Comparison of ENCODE assay signal across 8 cellular contexts in the genomic region with DNA sequence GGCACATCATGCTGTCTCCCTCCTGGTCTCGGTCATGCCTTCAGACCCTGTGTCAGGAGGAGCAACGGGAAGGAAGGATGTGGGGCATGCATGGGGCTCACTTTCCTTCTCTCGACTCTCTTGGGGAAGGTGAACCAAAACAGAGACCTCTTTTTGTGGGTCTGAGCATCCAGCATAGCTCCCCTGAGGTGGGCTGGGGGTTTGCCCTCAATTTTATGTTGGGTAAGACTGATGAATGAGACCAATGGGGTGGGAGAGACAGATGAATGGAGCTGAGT. TPM values are rescaled to one million over a fixed set of nuclear protein-coding genes. Genes with fewer than 3 reads are reported as not detected.
DNase-seq lines count a peak whose midpoint lies in the region; ATAC-seq and TF ChIP-seq lines count a peak whose summit lies in the region.

No MANE protein-coding gene starts in this region.

- TF ChIP-seq POLR2A in adrenal gland (IDR thresholded peaks at IDR 0.05): no peak

- H3K36me3 Mint-ChIP-seq in mesothelial cell of epicardium: no peaks in the 10 kb centered on the region
- no peaks in the 10 kb centered on the region for H3K36me3 Mint-ChIP-seq in WTC11

- peak overlapping the region; percentile 98 for H2AFZ ChIP-seq in osteoblast (ENCODE audit: low read length)

- CTCF ChIA-PET in WTC11 (lab: Charles Lee): no interaction called here

- peak overlapping the region in 2 of 4 donors; percentile 2 to 22 for H3K4me3 ChIP-seq in adrenal gland
- H3K4me3 ChIP-seq in osteoblast (ENCODE audit: insufficient read depth, low read length): no peak overlapping the region

- H3K27ac ChIP-seq in adrenal gland: peak overlapping the region in 3 of 5 donors; percentile 33 to 76 (median 63)
- H3K27ac ChIP-seq in osteoblast (ENCODE audit: low read depth, low read length): no peak overlapping the region

- no peaks in the 10 kb centered on the region for H3K79me2 ChIP-seq in osteoblast (ENCODE audit: insufficient read depth, low read length)

- H4K20me1 ChIP-seq in osteoblast (ENCODE audit: insufficient read depth, low read length): no peaks in the 10 kb centered on the region

- intact Hi-C loops in adrenal gland (cut with DNase I): no loop called here

- H3K9me3 Mint-ChIP-seq in mesothelial cell of epicardium (no peaks in the 10 kb centered on the region), WTC11 (peaks cover 11% of the 10 kb centered on the region)

- H3K4me1 Mint-ChIP-seq in mesothelial cell of epicardium (no peaks in the 10 kb centered on the region), WTC11 (peaks cover 7% of the 10 kb centered on the region; the same call in 1 of the 2 replicates)

- no peak for TF ChIP-seq CTCF in adrenal gland (IDR thresholded peaks at IDR 0.05)
- no peak for TF ChIP-seq CTCF in osteoblast (IDR thresholded peaks at IDR 0.05; ENCODE audit: extremely low read depth, low read depth, low read length)
- TF ChIP-seq CTCF in mesothelial cell of epicardium (IDR thresholded peaks at IDR 0.05; ENCODE audit: unreplicated experiment): no peak
- no peak for TF ChIP-seq CTCF in WTC11 (IDR thresholded peaks at IDR 0.05)

- H3K9me3 ChIP-seq in adrenal gland (replicated peaks in 1 of 3) (no peaks in the 10 kb centered on the region), osteoblast (ENCODE audit: low read depth, low read length) (no peaks in the 10 kb centered on the region)

- H3K4me1 ChIP-seq in adrenal gland (replicated peaks in 1 of 2): peaks cover 9 to 18% of the 10 kb centered on the region in 2 donors
- H3K4me1 ChIP-seq in osteoblast (ENCODE audit: insufficient read depth, low read length): peaks cover 18% of the 10 kb centered on the region

- no peaks in the 10 kb centered on the region for H3K27me3 Mint-ChIP-seq in mesothelial cell of epicardium (ENCODE audit: low read depth)
- no peaks in the 10 kb centered on the region; the same call in 1 of the 2 replicates for H3K27me3 Mint-ChIP-seq in WTC11 (ENCODE audit: low read depth)

- ATAC-seq in HG03097 (IDR thresholded peaks at IDR 0.05; ENCODE audit: low FRiP score, unreplicated experiment): peak; percentile 33
- no peak for ATAC-seq in WTC11

- peak; percentile 24 for DNase-seq in activated CD4-positive, alpha-beta T cell treated with anti-CD3 and anti-CD28 coated beads for 48 hours
- DNase-seq in activated CD4-positive, alpha-beta T cell treated with anti-CD3 and anti-CD28 coated beads for 4 hours: no peak
- DNase-seq in adrenal gland: no peak
- DNase-seq in osteoblast (ENCODE audit: insufficient read length, low spot score, missing footprints): no peak
- no peak for DNase-seq in mesothelial cell of epicardium (ENCODE audit: low spot score in 2 of 2, unreplicated experiment in 2 of 2)
- no peak for DNase-seq in WTC11 (ENCODE audit: low spot score)
- DNase-seq in effector CD8-positive, alpha-beta T cell (lab: John Stamatoyannopoulos, UW): no peak

- no peak overlapping the region for H3K4me3 Mint-ChIP-seq in mesothelial cell of epicardium
- no peak overlapping the region for H3K4me3 Mint-ChIP-seq in WTC11

- H3K36me3 ChIP-seq in adrenal gland (replicated peaks in 1 of 2) (no peaks in the 10 kb centered on the region), osteoblast (ENCODE audit: insufficient read depth, low read length) (no peaks in the 10 kb centered on the region)

- no peak overlapping the region for H3K27ac Mint-ChIP-seq in mesothelial cell of epicardium
- H3K27ac Mint-ChIP-seq in WTC11: no peak overlapping the region

- POLR2A ChIA-PET in WTC11 (lab: Charles Lee): no interaction called here

- H3K27me3 ChIP-seq in adrenal gland (no peaks in the 10 kb centered on the region), osteoblast (ENCODE audit: insufficient read depth, low read length) (no peaks in the 10 kb centered on the region)

- no peak overlapping the region for H3K4me2 ChIP-seq in osteoblast (ENCODE audit: insufficient read depth, low read length)

- WGBS in adrenal gland, 4 donors: 63 to 90% (median 65%) methylated on average over 3 of the region's 3 CpGs

TF ChIP-seq in WTC11, 78 proteins besides CTCF, POLR2A, EP300 and RAD21:
- TF ChIP-seq IRF2 (CRISPR knock-in tag; IDR thresholded peaks at IDR 0.05; ENCODE audit: borderline replicate concordance, low read depth): no peak
- TF ChIP-seq, protein P1, sequence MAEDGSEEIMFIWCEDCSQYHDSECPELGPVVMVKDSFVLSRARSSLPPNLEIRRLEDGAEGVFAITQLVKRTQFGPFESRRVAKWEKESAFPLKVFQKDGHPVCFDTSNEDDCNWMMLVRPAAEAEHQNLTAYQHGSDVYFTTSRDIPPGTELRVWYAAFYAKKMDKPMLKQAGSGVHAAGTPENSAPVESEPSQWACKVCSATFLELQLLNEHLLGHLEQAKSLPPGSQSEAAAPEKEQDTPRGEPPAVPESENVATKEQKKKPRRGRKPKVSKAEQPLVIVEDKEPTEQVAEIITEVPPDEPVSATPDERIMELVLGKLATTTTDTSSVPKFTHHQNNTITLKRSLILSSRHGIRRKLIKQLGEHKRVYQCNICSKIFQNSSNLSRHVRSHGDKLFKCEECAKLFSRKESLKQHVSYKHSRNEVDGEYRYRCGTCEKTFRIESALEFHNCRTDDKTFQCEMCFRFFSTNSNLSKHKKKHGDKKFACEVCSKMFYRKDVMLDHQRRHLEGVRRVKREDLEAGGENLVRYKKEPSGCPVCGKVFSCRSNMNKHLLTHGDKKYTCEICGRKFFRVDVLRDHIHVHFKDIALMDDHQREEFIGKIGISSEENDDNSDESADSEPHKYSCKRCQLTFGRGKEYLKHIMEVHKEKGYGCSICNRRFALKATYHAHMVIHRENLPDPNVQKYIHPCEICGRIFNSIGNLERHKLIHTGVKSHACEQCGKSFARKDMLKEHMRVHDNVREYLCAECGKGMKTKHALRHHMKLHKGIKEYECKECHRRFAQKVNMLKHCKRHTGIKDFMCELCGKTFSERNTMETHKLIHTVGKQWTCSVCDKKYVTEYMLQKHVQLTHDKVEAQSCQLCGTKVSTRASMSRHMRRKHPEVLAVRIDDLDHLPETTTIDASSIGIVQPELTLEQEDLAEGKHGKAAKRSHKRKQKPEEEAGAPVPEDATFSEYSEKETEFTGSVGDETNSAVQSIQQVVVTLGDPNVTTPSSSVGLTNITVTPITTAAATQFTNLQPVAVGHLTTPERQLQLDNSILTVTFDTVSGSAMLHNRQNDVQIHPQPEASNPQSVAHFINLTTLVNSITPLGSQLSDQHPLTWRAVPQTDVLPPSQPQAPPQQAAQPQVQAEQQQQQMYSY (CRISPR knock-in tag; IDR thresholded peaks at IDR 0.05): no peak
- TF ChIP-seq CBFB (CRISPR knock-in tag; IDR thresholded peaks at IDR 0.05; ENCODE audit: low read depth): no peak
- TF ChIP-seq, protein P2, sequence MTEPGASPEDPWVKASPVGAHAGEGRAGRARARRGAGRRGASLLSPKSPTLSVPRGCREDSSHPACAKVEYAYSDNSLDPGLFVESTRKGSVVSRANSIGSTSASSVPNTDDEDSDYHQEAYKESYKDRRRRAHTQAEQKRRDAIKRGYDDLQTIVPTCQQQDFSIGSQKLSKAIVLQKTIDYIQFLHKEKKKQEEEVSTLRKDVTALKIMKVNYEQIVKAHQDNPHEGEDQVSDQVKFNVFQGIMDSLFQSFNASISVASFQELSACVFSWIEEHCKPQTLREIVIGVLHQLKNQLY (CRISPR knock-in tag; IDR thresholded peaks at IDR 0.05): no peak

RNA-seq across cellular contexts. Expression of a gene that starts 2.6 kb away (rescaled TPM):
- total RNA-seq in adrenal gland (1 to 10 TPM; 2.1 to 8.6 (median 6.7) TPM), osteoblast (5.1 and 8.0 TPM in 2 replicates), mesothelial cell of epicardium (0.41 to 0.53 TPM in 2 of 3 replicates, not detected in the other), WTC11 (2021) (0.18 to 0.37 TPM (median 0.22 TPM) in 3 replicates)
- polyA plus RNA-seq in adrenal gland: 1 to 10 TPM; 4.9 to 7.5 (median 7.4) TPM
